Comparison of ENCODE assay signal across 1 cellular context in genomic region chr17:80024206-80024972, GRCh38.
TF ChIP-seq lines count a peak whose summit lies in the region.

No MANE protein-coding gene starts in this region.

TF ChIP-seq in HepG2, 621 proteins besides CTCF, POLR2A, EP300 and RAD21 (continued from another document and continues in another):
- TF ChIP-seq MBD4 (IDR thresholded peaks at IDR 0.05; ENCODE audit: borderline replicate concordance, low read length): no peak
- TF ChIP-seq, protein P1, sequence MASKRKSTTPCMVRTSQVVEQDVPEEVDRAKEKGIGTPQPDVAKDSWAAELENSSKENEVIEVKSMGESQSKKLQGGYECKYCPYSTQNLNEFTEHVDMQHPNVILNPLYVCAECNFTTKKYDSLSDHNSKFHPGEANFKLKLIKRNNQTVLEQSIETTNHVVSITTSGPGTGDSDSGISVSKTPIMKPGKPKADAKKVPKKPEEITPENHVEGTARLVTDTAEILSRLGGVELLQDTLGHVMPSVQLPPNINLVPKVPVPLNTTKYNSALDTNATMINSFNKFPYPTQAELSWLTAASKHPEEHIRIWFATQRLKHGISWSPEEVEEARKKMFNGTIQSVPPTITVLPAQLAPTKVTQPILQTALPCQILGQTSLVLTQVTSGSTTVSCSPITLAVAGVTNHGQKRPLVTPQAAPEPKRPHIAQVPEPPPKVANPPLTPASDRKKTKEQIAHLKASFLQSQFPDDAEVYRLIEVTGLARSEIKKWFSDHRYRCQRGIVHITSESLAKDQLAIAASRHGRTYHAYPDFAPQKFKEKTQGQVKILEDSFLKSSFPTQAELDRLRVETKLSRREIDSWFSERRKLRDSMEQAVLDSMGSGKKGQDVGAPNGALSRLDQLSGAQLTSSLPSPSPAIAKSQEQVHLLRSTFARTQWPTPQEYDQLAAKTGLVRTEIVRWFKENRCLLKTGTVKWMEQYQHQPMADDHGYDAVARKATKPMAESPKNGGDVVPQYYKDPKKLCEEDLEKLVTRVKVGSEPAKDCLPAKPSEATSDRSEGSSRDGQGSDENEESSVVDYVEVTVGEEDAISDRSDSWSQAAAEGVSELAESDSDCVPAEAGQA (IDR thresholded peaks at IDR 0.05; ENCODE audit: low read depth): no peak
- TF ChIP-seq, protein P1 (CRISPR knock-in tag; IDR thresholded peaks at IDR 0.05; ENCODE audit: borderline replicate concordance): no peak
- no peak for TF ChIP-seq RNF219 (CRISPR knock-in tag; IDR thresholded peaks at IDR 0.05)
- TF ChIP-seq CREBL2 (CRISPR knock-in tag; IDR thresholded peaks at IDR 0.05; ENCODE audit: borderline replicate concordance): no peak
- TF ChIP-seq ZNF713 (CRISPR knock-in tag; IDR thresholded peaks at IDR 0.05): no peak
- TF ChIP-seq SP1 (IDR thresholded peaks at IDR 0.05): no peak
- TF ChIP-seq SP1 (CRISPR knock-in tag; IDR thresholded peaks at IDR 0.05): no peak
- no peak for TF ChIP-seq PHB2 (IDR thresholded peaks at IDR 0.05; ENCODE audit: partially characterized antibody)
- TF ChIP-seq NR3C1 (CRISPR knock-in tag; IDR thresholded peaks at IDR 0.05): no peak
- TF ChIP-seq, protein P2, sequence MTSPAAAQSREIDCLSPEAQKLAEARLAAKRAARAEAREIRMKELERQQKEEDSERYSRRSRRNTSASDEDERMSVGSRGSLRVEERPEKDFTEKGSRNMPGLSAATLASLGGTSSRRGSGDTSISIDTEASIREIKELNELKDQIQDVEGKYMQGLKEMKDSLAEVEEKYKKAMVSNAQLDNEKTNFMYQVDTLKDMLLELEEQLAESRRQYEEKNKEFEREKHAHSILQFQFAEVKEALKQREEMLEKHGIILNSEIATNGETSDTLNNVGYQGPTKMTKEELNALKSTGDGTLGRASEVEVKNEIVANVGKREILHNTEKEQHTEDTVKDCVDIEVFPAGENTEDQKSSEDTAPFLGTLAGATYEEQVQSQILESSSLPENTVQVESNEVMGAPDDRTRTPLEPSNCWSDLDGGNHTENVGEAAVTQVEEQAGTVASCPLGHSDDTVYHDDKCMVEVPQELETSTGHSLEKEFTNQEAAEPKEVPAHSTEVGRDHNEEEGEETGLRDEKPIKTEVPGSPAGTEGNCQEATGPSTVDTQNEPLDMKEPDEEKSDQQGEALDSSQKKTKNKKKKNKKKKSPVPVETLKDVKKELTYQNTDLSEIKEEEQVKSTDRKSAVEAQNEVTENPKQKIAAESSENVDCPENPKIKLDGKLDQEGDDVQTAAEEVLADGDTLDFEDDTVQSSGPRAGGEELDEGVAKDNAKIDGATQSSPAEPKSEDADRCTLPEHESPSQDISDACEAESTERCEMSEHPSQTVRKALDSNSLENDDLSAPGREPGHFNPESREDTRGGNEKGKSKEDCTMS (CRISPR knock-in tag; conservative IDR thresholded peaks at IDR 0.05): no peak
- no peak for TF ChIP-seq HNRNPH1 (optimal IDR thresholded peaks at IDR 0.05; ENCODE audit: low read depth, low read length)
- TF ChIP-seq REXO4 (CRISPR knock-in tag; IDR thresholded peaks at IDR 0.05; ENCODE audit: borderline replicate concordance): 0 out of 2 replicates have a peak, but pooled peaks have one; percentile 14
- TF ChIP-seq ZNF282 (IDR thresholded peaks at IDR 0.05; ENCODE audit: partially characterized antibody): no peak
- TF ChIP-seq ZNF720 (CRISPR knock-in tag; IDR thresholded peaks at IDR 0.05): no peak
- TF ChIP-seq, protein P3, sequence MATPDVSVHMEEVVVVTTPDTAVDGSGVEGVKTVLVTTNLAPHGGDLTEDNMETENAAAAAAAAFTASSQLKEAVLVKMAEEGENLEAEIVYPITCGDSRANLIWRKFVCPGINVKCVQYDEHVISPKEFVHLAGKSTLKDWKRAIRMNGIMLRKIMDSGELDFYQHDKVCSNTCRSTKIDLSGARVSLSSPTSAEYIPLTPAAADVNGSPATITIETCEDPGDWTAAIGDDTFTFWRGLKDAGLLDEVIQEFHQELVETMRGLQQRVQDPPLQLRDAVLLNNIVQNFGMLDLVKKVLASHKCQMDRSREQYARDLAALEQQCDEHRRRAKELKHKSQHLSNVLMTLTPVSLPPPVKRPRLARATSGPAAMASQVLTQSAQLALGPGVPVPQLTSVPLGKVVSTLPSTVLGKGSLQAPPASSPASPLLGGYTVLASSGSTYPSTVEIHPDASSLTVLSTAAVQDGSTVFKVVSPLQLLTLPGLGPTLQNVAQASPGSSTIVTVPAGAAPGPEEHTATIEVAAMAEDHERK (CRISPR knock-in tag; IDR thresholded peaks at IDR 0.05; ENCODE audit: low read depth): no peak
- TF ChIP-seq ZNF83 (CRISPR knock-in tag; IDR thresholded peaks at IDR 0.05; ENCODE audit: borderline replicate concordance): no peak
- TF ChIP-seq SKIL (CRISPR knock-in tag; IDR thresholded peaks at IDR 0.05; ENCODE audit: borderline replicate concordance): peak; percentile 70
- no peak for TF ChIP-seq TP53 (CRISPR knock-in tag; conservative IDR thresholded peaks at IDR 0.05)
- no peak for TF ChIP-seq ZSCAN12 (CRISPR knock-in tag; IDR thresholded peaks at IDR 0.05)
- TF ChIP-seq, protein P4, sequence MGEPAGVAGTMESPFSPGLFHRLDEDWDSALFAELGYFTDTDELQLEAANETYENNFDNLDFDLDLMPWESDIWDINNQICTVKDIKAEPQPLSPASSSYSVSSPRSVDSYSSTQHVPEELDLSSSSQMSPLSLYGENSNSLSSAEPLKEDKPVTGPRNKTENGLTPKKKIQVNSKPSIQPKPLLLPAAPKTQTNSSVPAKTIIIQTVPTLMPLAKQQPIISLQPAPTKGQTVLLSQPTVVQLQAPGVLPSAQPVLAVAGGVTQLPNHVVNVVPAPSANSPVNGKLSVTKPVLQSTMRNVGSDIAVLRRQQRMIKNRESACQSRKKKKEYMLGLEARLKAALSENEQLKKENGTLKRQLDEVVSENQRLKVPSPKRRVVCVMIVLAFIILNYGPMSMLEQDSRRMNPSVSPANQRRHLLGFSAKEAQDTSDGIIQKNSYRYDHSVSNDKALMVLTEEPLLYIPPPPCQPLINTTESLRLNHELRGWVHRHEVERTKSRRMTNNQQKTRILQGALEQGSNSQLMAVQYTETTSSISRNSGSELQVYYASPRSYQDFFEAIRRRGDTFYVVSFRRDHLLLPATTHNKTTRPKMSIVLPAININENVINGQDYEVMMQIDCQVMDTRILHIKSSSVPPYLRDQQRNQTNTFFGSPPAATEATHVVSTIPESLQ (CRISPR knock-in tag; conservative IDR thresholded peaks at IDR 0.05): no peak
- TF ChIP-seq CCAR2 (optimal IDR thresholded peaks at IDR 0.05; ENCODE audit: low read depth, low read length): no peak
- TF ChIP-seq SNAI1 (CRISPR knock-in tag; IDR thresholded peaks at IDR 0.05; ENCODE audit: borderline replicate concordance): peak; percentile 20; the same call in 1 of the 2 replicates
- no peak for TF ChIP-seq KDM2A (CRISPR knock-in tag; IDR thresholded peaks at IDR 0.05; ENCODE audit: borderline replicate concordance, low read depth)
- no peak for TF ChIP-seq KDM6A (CRISPR knock-in tag; IDR thresholded peaks at IDR 0.05; ENCODE audit: low read depth)
- no peak for TF ChIP-seq ARID2 (CRISPR knock-in tag; IDR thresholded peaks at IDR 0.05; ENCODE audit: borderline replicate concordance)
- TF ChIP-seq, protein P5, sequence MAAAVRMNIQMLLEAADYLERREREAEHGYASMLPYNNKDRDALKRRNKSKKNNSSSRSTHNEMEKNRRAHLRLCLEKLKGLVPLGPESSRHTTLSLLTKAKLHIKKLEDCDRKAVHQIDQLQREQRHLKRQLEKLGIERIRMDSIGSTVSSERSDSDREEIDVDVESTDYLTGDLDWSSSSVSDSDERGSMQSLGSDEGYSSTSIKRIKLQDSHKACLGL (CRISPR knock-in tag; IDR thresholded peaks at IDR 0.05): 0 out of 2 replicates have a peak, but pooled peaks have one; percentile 21
- TF ChIP-seq, protein P6, sequence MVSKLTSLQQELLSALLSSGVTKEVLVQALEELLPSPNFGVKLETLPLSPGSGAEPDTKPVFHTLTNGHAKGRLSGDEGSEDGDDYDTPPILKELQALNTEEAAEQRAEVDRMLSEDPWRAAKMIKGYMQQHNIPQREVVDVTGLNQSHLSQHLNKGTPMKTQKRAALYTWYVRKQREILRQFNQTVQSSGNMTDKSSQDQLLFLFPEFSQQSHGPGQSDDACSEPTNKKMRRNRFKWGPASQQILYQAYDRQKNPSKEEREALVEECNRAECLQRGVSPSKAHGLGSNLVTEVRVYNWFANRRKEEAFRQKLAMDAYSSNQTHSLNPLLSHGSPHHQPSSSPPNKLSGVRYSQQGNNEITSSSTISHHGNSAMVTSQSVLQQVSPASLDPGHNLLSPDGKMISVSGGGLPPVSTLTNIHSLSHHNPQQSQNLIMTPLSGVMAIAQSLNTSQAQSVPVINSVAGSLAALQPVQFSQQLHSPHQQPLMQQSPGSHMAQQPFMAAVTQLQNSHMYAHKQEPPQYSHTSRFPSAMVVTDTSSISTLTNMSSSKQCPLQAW (CRISPR knock-in tag; IDR thresholded peaks at IDR 0.05): no peak
- TF ChIP-seq ZSCAN21 (CRISPR knock-in tag; IDR thresholded peaks at IDR 0.05; ENCODE audit: borderline replicate concordance): no peak
- TF ChIP-seq ZNF512B (CRISPR knock-in tag; IDR thresholded peaks at IDR 0.05; ENCODE audit: borderline replicate concordance): peak; percentile 74; the same call in 1 of the 2 replicates
- no peak for TF ChIP-seq HNF4G (IDR thresholded peaks at IDR 0.05; ENCODE audit: borderline replicate concordance, low read depth, low read length)
- no peak for TF ChIP-seq HNF4G (CRISPR knock-in tag; IDR thresholded peaks at IDR 0.05; ENCODE audit: borderline replicate concordance, low read depth)
- TF ChIP-seq ZNF567 (CRISPR knock-in tag; IDR thresholded peaks at IDR 0.05; ENCODE audit: borderline replicate concordance): no peak
- TF ChIP-seq ZNF780A (CRISPR knock-in tag; IDR thresholded peaks at IDR 0.05): no peak
- TF ChIP-seq, protein P7, sequence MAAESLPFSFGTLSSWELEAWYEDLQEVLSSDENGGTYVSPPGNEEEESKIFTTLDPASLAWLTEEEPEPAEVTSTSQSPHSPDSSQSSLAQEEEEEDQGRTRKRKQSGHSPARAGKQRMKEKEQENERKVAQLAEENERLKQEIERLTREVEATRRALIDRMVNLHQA (CRISPR knock-in tag; IDR thresholded peaks at IDR 0.05): no peak
- 0 out of 2 replicates have a peak, but pooled peaks have one; percentile 10 for TF ChIP-seq ZNF383 (CRISPR knock-in tag; IDR thresholded peaks at IDR 0.05; ENCODE audit: borderline replicate concordance)
- no peak for TF ChIP-seq ZKSCAN1 (IDR thresholded peaks at IDR 0.05; ENCODE audit: low read length)
